In the genomic region with DNA sequence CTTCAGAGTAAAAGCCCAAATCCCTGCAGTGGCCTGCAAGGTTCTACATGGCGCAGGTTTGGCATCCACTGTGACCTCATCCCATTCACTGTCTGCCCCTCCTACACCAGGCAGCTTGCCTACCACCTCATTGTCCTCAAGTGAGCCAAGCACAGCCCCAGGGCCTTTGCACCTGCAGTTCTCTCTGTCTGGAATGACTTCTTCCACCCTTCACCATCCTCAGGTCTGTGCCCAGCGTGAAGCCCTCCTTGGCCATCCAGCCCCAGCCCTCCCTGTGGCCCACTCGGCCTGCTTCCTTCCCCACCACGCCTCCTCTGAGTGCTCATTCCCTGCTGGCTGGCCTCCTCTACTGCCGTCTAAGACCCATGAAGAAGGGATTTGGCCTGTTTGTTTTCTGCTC, we compare ENCODE assay signal across 30 cellular contexts.
"Had no signal": no experiment of that assay in that cellular context is flagged by ENCODE, and none has a peak within 500 bp of the region (broad histone marks: within the 10 kb centered on the region; RNA-seq: fewer than 3 reads in every experiment).

No MANE protein-coding gene starts in this region.

- H3K36me3 Mint-ChIP-seq: brain, type B pancreatic cell had no signal

- H3K27ac Mint-ChIP-seq: activated CD8-positive, alpha-beta T cell treated with anti-CD3 and anti-CD28 coated beads for 36 hours; brain; nephron; T-helper 17 cell; type B pancreatic cell had no signal

- H3K27me3 Mint-ChIP-seq: activated CD8-positive, alpha-beta T cell treated with anti-CD3 and anti-CD28 coated beads for 36 hours; T-helper 17 cell had no signal

- H3K4me3 ChIP-seq: adrenal gland, cardiac muscle cell, gastroesophageal sphincter, hepatocyte, pancreas, prostate gland, sigmoid colon, thoracic aorta, uterus had no signal

- H3K9me3 ChIP-seq: adrenal gland, gastroesophageal sphincter, pancreas, prostate gland, sigmoid colon, thoracic aorta, uterus had no signal

- FAIRE-seq: endothelial cell of umbilical vein, keratinocyte, pancreas, small intestine had no signal

- H3K36me3 ChIP-seq: adrenal gland, cardiac muscle cell, gastroesophageal sphincter, pancreas, prostate gland, sigmoid colon, thoracic aorta, uterus had no signal

- H3K4me3 Mint-ChIP-seq: activated CD8-positive, alpha-beta T cell treated with anti-CD3 and anti-CD28 coated beads for 36 hours; activated T-cell treated with anti-CD3 and anti-CD28 coated beads, Interleukin-2, amount 50 U/mL, for 4 hours; brain; nephron; T-helper 17 cell; type B pancreatic cell had no signal

- H3K4me1 ChIP-seq: adrenal gland, pancreas, prostate gland had no signal

- H2AFZ ChIP-seq: hepatocyte had no signal

- H3K27ac ChIP-seq: adrenal gland, cardiac muscle cell, gastroesophageal sphincter, hepatocyte, pancreas, prostate gland, sigmoid colon, thoracic aorta, uterus had no signal

- ATAC-seq: activated CD8-positive, alpha-beta T cell treated with anti-CD3 and anti-CD28 coated beads for 36 hours; activated naive CD4-positive, alpha-beta T cell treated with anti-CD3 and anti-CD28 coated beads, Interleukin-2, amount 50 U/mL, for 72 hours; activated T-cell treated with anti-CD3 and anti-CD28 coated beads, Interleukin-2, amount 50 U/mL, for 4 hours; gastroesophageal sphincter; left cardiac atrium; left ventricle myocardium superior; pancreas; T-helper 17 cell had no signal

- H3K79me2 ChIP-seq: hepatocyte had no signal

- H3K4me2 ChIP-seq: hepatocyte had no signal

- H3K9me3 Mint-ChIP-seq: activated CD8-positive, alpha-beta T cell treated with anti-CD3 and anti-CD28 coated beads for 36 hours; activated T-cell treated with anti-CD3 and anti-CD28 coated beads, Interleukin-2, amount 50 U/mL, for 4 hours; nephron; type B pancreatic cell had no signal

- DNase-seq: activated CD4-positive, alpha-beta T cell treated with anti-CD3 and anti-CD28 coated beads, Interleukin-2, amount 50 U/mL, for 1 hour; activated CD4-positive, CD25-positive, alpha-beta regulatory T cell treated with anti-CD3 and anti-CD28 coated beads, Interleukin-2, amount 50 U/mL, for 72 hours; activated CD8-positive, alpha-beta T cell treated with anti-CD3 and anti-CD28 coated beads for 36 hours; activated naive CD4-positive, alpha-beta T cell; activated T-cell treated with anti-CD3 and anti-CD28 coated beads, Interleukin-2, amount 50 U/mL, for 4 hours; adrenal gland; aorta; cortex of kidney; left cardiac atrium; left ventricle myocardium superior; retina; sigmoid colon; small intestine; stimulated activated CD4-positive, alpha-beta T cell treated with anti-CD3 and anti-CD28 coated beads, Interleukin-1b, Interleukin-23, amount 100 ng/mL, for 48 hours; stimulated activated naive CD4-positive, alpha-beta T cell treated with Interleukin-2 at 50 U/mL for 16 hours; T-helper 17 cell; T1000; uterus had no signal

- H3K27me3 ChIP-seq: adrenal gland, cardiac muscle cell, gastroesophageal sphincter, hepatocyte, pancreas, sigmoid colon, uterus had no signal
